In genomic region chr9:123211081-123211480, GRCh38 we compare ENCODE assay signal across 1 cellular context.
A peak's percentile ranks its signal among the peaks of the same experiment; 100 is the strongest.
TF ChIP-seq lines count a peak whose summit lies in the region.

No MANE protein-coding gene starts in this region.

TF ChIP-seq in HEK293, 187 proteins besides CTCF, POLR2A, EP300 and RAD21 (continued from another document):
- peak; percentile 66 for TF ChIP-seq ATF2 (tag by site-specific recombination; IDR thresholded peaks at IDR 0.05; ENCODE audit: low read depth)
- TF ChIP-seq ZNF549 (tag by site-specific recombination; IDR thresholded peaks at IDR 0.05), result no peak
- TF ChIP-seq, protein P1, sequence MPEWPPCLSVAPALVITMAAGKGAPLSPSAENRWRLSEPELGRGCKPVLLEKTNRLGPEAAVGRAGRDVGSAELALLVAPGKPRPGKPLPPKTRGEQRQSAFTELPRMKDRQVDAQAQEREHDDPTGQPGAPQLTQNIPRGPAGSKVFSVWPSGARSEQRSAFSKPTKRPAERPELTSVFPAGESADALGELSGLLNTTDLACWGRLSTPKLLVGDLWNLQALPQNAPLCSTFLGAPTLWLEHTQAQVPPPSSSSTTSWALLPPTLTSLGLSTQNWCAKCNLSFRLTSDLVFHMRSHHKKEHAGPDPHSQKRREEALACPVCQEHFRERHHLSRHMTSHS (tag by site-specific recombination; IDR thresholded peaks at IDR 0.05), result no peak
- no peak for TF ChIP-seq ZNF223 (tag by site-specific recombination; IDR thresholded peaks at IDR 0.05)
- no peak for TF ChIP-seq YY2 (tag by site-specific recombination; IDR thresholded peaks at IDR 0.05)
